In the genomic region with DNA sequence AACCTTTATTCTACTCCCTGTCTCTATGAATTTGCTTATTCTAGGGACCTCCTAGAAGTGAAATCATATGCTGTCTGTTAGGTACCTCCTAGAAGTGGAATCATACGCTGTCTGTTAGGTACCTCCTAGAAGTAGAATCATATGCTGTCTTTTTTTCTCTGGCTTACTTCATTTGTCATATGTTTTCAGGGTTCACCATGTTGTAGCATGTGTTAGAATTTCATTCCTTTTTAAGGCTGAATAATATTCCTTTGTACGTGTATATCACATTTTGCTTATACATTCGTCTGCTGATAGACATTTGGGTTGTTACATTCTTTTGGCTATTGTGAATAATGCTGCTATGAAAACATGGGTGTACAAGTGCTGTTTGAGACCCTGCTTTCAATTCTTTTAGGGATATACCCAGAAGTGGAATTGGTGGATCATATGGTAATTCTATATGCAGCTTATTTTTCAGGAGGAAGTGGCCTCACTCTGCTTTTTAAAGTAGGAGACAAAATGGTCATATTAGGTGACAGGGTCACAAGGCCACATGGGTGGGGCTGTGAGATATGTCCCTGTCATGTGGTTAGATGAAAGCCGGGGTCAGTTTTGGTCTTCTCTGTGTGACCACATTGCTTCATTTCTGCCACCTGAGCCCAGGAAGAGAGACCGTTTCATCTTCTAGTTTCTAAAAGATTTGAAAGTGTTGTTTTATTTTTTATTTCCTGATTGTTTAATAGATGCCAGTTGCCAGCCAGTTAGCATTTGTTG, we compare ENCODE assay signal across 9 cellular contexts.
DNase-seq lines count a peak whose midpoint lies in the region; ATAC-seq, FAIRE-seq and TF ChIP-seq lines count a peak whose summit lies in the region.
"Had no signal": no experiment of that assay in that cellular context is flagged by ENCODE, and none has a peak within 500 bp of the region (broad histone marks: within the 10 kb centered on the region; RNA-seq: fewer than 3 reads in every experiment).

No MANE protein-coding gene starts in this region.

- peak; percentile 63; the same call in 1 of the 2 replicates for TF ChIP-seq EP300 in K562 (IDR thresholded peaks at IDR 0.05; ENCODE audit: low read length)

- BruUV-seq in K562 (replicated peaks; lab: Mats Ljungman, UMichigan) = no TSS peak

- H2AFZ ChIP-seq in K562 (ENCODE audit: low read depth, low read length) = peak overlapping the region; percentile 58

- no peak overlapping the region for H3K4me3 Mint-ChIP-seq in activated naive CD4-positive, alpha-beta T cell treated with anti-CD3 and anti-CD28 coated beads for 36 hours
- H3K4me3 Mint-ChIP-seq in activated naive CD4-positive, alpha-beta T cell treated with anti-CD3 and anti-CD28 coated beads, Interleukin-2, amount 10 ng/mL, durations not matched to agents 7 days and 5 days = no peak overlapping the region

- peak overlapping the region; percentile 63 for H3K4me2 ChIP-seq in K562 (ENCODE audit: insufficient read depth, low read length)

- H3K9me3 Mint-ChIP-seq in activated naive CD4-positive, alpha-beta T cell treated with anti-CD3 and anti-CD28 coated beads for 36 hours = no peaks in the 10 kb centered on the region
- H3K9me3 Mint-ChIP-seq in activated naive CD4-positive, alpha-beta T cell treated with anti-CD3 and anti-CD28 coated beads, Interleukin-2, amount 10 ng/mL, durations not matched to agents 7 days and 5 days = no peaks in the 10 kb centered on the region

- H3K9me1 ChIP-seq in K562 (ENCODE audit: control insufficient read depth, insufficient read depth, low read length) = no peaks in the 10 kb centered on the region

- DNase-seq in activated naive CD4-positive, alpha-beta T cell treated with anti-CD3 and anti-CD28 coated beads for 36 hours = peak; percentile 20
- no peak for DNase-seq in activated naive CD4-positive, alpha-beta T cell treated with anti-CD3 and anti-CD28 coated beads, Interleukin-2, amount 10 ng/mL, durations not matched to agents 7 days and 5 days
- DNase-seq in K562 (ENCODE audit: extremely low read depth in 1 of 4, low spot score in 3 of 4) (peak in 3 of 4 experiments; percentile 25 to 85 (median 68)), uterus (no peak), NOMO-1 treated with dmso at 0.1 percent for 144 hours (lab: John Stamatoyannopoulos, UW; ENCODE audit: unreplicated experiment) (no peak), putamen (ENCODE audit: low spot score) (no peak)
- DNase-seq in activated effector memory CD4-positive, alpha-beta T cell treated with anti-CD3 and anti-CD28 coated beads, Interleukin-2, amount 50 U/mL, for 16 hours = no peak
- DNase-seq: NCI-H2107 had no signal

- peaks cover 3% of the 10 kb centered on the region; the same call in 2 of the 3 replicates for H3K79me2 ChIP-seq in K562 (ENCODE audit: control insufficient read depth, insufficient read depth, low read length)

- ATAC-seq in HG03066 (IDR thresholded peaks at IDR 0.05; ENCODE audit: low read depth, unreplicated experiment) (peak; percentile 90), K562 (peak; percentile 89)

- H3K36me3 Mint-ChIP-seq in activated naive CD4-positive, alpha-beta T cell treated with anti-CD3 and anti-CD28 coated beads for 36 hours (ENCODE audit: low read depth) = peaks cover 12% of the 10 kb centered on the region
- peaks cover 6% of the 10 kb centered on the region for H3K36me3 Mint-ChIP-seq in activated naive CD4-positive, alpha-beta T cell treated with anti-CD3 and anti-CD28 coated beads, Interleukin-2, amount 10 ng/mL, durations not matched to agents 7 days and 5 days

- CTCF ChIA-PET in activated naive CD4-positive, alpha-beta T cell treated with anti-CD3 and anti-CD28 coated beads for 36 hours (lab: Charles Lee) = interaction anchor here (0.6 to 1.3 kb wide), 2 partner anchors 19 to 76 kb away, joined by 3 to 6 read pairs; no protein-coding TSS in a partner anchor
- CTCF ChIA-PET in activated naive CD4-positive, alpha-beta T cell treated with anti-CD3 and anti-CD28 coated beads, Interleukin-2, amount 10 ng/mL, durations not matched to agents 7 days and 5 days (lab: Charles Lee) = interaction anchor here (1.6 kb wide), 1 partner anchor 78 kb away, joined by 4 read pairs; no protein-coding TSS in a partner anchor
- CTCF ChIA-PET in K562 (lab: Yijun Ruan, JAX; ENCODE audit: low intra/inter-chr PET ratio) = no interaction called here

- intact Hi-C loops in activated naive CD4-positive, alpha-beta T cell treated with anti-CD3 and anti-CD28 coated beads for 36 hours (cut with micrococcal nuclease) = no loop called here
- intact Hi-C loops in K562 (cut with micrococcal nuclease) (no loop called here), uterus (cut with DNase I; ENCODE audit: low total_unique reads) (no loop called here)

- no peak overlapping the region for H3K4me3 ChIP-seq in K562
- no peak overlapping the region for H3K4me3 ChIP-seq in uterus

- POLR2A ChIA-PET in K562 (lab: Yijun Ruan, JAX) = interaction anchor here (0.5 to 0.8 kb wide), 3 partner anchors 13 to 163 kb away, joined by 3 read pairs; no protein-coding TSS in a partner anchor

- no peak overlapping the region for H3K27ac Mint-ChIP-seq in activated naive CD4-positive, alpha-beta T cell treated with anti-CD3 and anti-CD28 coated beads for 36 hours
- H3K27ac Mint-ChIP-seq in activated naive CD4-positive, alpha-beta T cell treated with anti-CD3 and anti-CD28 coated beads, Interleukin-2, amount 10 ng/mL, durations not matched to agents 7 days and 5 days = no peak overlapping the region

- peaks cover 51% of the 10 kb centered on the region for H3K4me1 Mint-ChIP-seq in activated naive CD4-positive, alpha-beta T cell treated with anti-CD3 and anti-CD28 coated beads for 36 hours (ENCODE audit: low read depth)
- H3K4me1 Mint-ChIP-seq in activated naive CD4-positive, alpha-beta T cell treated with anti-CD3 and anti-CD28 coated beads, Interleukin-2, amount 10 ng/mL, durations not matched to agents 7 days and 5 days = peaks cover 43% of the 10 kb centered on the region

- H3K27ac ChIP-seq in K562 (ENCODE audit: extremely low read depth, low read depth, low read length) (peak overlapping the region; percentile 71), uterus (peak overlapping the region; percentile 1 to 35)

- TF ChIP-seq POLR2A in K562 (conservative IDR thresholded peaks at IDR 0.05) (no peak), uterus (IDR thresholded peaks at IDR 0.05) (no peak)

- TF ChIP-seq CTCF in K562 (IDR thresholded peaks at IDR 0.05 in 2 of 3, conservative IDR thresholded peaks at IDR 0.05 in 1 of 3; ENCODE audit: insufficient read depth in 2 of 3, low read depth in 1 of 3, low read length in 3 of 3) (no peak), uterus (IDR thresholded peaks at IDR 0.05) (no peak)

- no peaks in the 10 kb centered on the region for H4K20me1 ChIP-seq in K562 (replicated peaks; ENCODE audit: control insufficient read depth, insufficient read depth, low read length)

- H3K9ac ChIP-seq in K562 (ENCODE audit: insufficient read depth in 1 of 2, low read depth in 2 of 2, low read length in 2 of 2) = peak overlapping the region in 1 of 2 experiments; percentile 48; a peak in 2 of 4 replicates

- H3K27me3 Mint-ChIP-seq in activated naive CD4-positive, alpha-beta T cell treated with anti-CD3 and anti-CD28 coated beads for 36 hours (ENCODE audit: low read depth) = no peaks in the 10 kb centered on the region
- H3K27me3 Mint-ChIP-seq in activated naive CD4-positive, alpha-beta T cell treated with anti-CD3 and anti-CD28 coated beads, Interleukin-2, amount 10 ng/mL, durations not matched to agents 7 days and 5 days = no peaks in the 10 kb centered on the region

- 15% methylated on average over 5 of the region's 5 CpGs for WGBS in K562 (ENCODE audit: insufficient coverage, low coverage, missing lambda C conversion rate)

- H3K9me3 ChIP-seq in K562 (replicated peaks; ENCODE audit: control insufficient read depth, insufficient read depth, low read depth, low read length) = no peaks in the 10 kb centered on the region
- no peaks in the 10 kb centered on the region for H3K9me3 ChIP-seq in uterus

- H3K27me3 ChIP-seq in K562 (ENCODE audit: control insufficient read depth in 2 of 2, insufficient read depth in 2 of 2, low read length in 2 of 2) (no peaks in the 10 kb centered on the region), uterus (no peaks in the 10 kb centered on the region)

- FAIRE-seq in K562 (lab: Jason Lieb, UNC) = peak; percentile 79

- H3K36me3 ChIP-seq in K562 (ENCODE audit: control insufficient read depth, insufficient read depth, low read length) = peaks cover 15% of the 10 kb centered on the region; the same call in 2 of the 3 replicates
- no peaks in the 10 kb centered on the region for H3K36me3 ChIP-seq in uterus

- in situ Hi-C loops in K562 (cut with MboI) = no loop called here

- TF ChIP-seq RAD21 in K562 (CRISPR knock-in tag; conservative IDR thresholded peaks at IDR 0.05 in 1 of 2, IDR thresholded peaks at IDR 0.05 in 1 of 2) = no peak

- peaks cover 9 to 31% of the 10 kb centered on the region in 2 experiments; a peak in 4 of 5 replicates for H3K4me1 ChIP-seq in K562 (replicated peaks in 1 of 2; ENCODE audit: control insufficient read depth in 2 of 2, insufficient read depth in 2 of 2, low read length in 2 of 2)
- no peaks in the 10 kb centered on the region for H3K4me1 ChIP-seq in uterus

TF ChIP-seq in K562, 482 proteins besides CTCF, POLR2A, EP300 and RAD21 (continues in another document):
- TF ChIP-seq, protein P1, sequence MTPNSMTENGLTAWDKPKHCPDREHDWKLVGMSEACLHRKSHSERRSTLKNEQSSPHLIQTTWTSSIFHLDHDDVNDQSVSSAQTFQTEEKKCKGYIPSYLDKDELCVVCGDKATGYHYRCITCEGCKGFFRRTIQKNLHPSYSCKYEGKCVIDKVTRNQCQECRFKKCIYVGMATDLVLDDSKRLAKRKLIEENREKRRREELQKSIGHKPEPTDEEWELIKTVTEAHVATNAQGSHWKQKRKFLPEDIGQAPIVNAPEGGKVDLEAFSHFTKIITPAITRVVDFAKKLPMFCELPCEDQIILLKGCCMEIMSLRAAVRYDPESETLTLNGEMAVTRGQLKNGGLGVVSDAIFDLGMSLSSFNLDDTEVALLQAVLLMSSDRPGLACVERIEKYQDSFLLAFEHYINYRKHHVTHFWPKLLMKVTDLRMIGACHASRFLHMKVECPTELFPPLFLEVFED (CRISPR knock-in tag; conservative IDR thresholded peaks at IDR 0.05) = no peak
- no peak for TF ChIP-seq ZNF436 (CRISPR knock-in tag; IDR thresholded peaks at IDR 0.05)
- TF ChIP-seq, protein P2, sequence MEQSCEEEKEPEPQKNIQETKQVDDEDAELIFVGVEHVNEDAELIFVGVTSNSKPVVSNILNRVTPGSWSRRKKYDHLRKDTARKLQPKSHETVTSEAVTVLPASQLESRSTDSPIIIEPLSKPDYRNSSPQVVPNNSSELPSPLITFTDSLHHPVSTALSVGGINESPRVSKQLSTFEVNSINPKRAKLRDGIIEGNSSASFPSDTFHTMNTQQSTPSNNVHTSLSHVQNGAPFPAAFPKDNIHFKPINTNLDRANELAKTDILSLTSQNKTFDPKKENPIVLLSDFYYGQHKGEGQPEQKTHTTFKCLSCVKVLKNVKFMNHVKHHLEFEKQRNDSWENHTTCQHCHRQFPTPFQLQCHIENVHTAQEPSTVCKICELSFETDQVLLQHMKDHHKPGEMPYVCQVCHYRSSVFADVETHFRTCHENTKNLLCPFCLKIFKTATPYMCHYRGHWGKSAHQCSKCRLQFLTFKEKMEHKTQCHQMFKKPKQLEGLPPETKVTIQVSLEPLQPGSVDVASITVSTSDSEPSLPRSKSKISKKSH (CRISPR knock-in tag; IDR thresholded peaks at IDR 0.05) = no peak
- no peak for TF ChIP-seq PHF20 (IDR thresholded peaks at IDR 0.05; ENCODE audit: partially characterized antibody)
- no peak for TF ChIP-seq ZBED1 (IDR thresholded peaks at IDR 0.05)

Comparison
In these comparisons a context has a peak if more than half of its experiments do, and no peak if none do; other contexts are left out.
1. DNase-seq: peak in activated naive CD4-positive, alpha-beta T cell treated with anti-CD3 and anti-CD28 coated beads for 36 hours (single experiment) and K562 (3 of 4); none in activated naive CD4-positive, alpha-beta T cell treated with anti-CD3 and anti-CD28 coated beads, Interleukin-2, amount 10 ng/mL, durations not matched to agents 7 days and 5 days (single experiment), uterus (0 of 2), activated effector memory CD4-positive, alpha-beta T cell treated with anti-CD3 and anti-CD28 coated beads, Interleukin-2, amount 50 U/mL, for 16 hours (single experiment), NOMO-1 treated with dmso at 0.1 percent for 144 hours (single experiment) and putamen (single experiment).